ENCODE assay signal across 10 cellular contexts in genomic region chr18:79567481-79568147, GRCh38.
A peak's percentile ranks its signal among the peaks of the same experiment; 100 is the strongest.
DNase-seq lines count a peak whose midpoint lies in the region; ATAC-seq, FAIRE-seq and TF ChIP-seq lines count a peak whose summit lies in the region.
"Had no signal": no experiment of that assay in that cellular context is flagged by ENCODE, and none has a peak within 500 bp of the region (broad histone marks: within the 10 kb centered on the region; RNA-seq: fewer than 3 reads in every experiment).

No MANE protein-coding gene starts in this region.

- H4K5ac ChIP-seq in H1 (ENCODE audit: insufficient read length, low read depth, low read length) = no peak overlapping the region

- TF ChIP-seq POLR2A in H1 (IDR thresholded peaks at IDR 0.05; ENCODE audit: control extremely low read depth in 1 of 2, low read depth in 2 of 2, low read length in 2 of 2) = no peak

- no peak for TF ChIP-seq EP300 in H1 (IDR thresholded peaks at IDR 0.05; ENCODE audit: borderline replicate concordance in 1 of 2, low read depth in 2 of 2, low read length in 2 of 2)

- H3K56ac ChIP-seq in H1 (replicated peaks; ENCODE audit: insufficient read length, low read depth, low read length) = no peak overlapping the region

- no peak for FAIRE-seq in H1 (lab: Jason Lieb, UNC)

- 0 out of 2 replicates have a peak overlapping the region, but pooled peaks have one; percentile 3 for H2BK20ac ChIP-seq in H1 (ENCODE audit: low read length)

- H3K4ac ChIP-seq in H1 (replicated peaks; ENCODE audit: insufficient read length, low read depth, low read length) = no peak overlapping the region

- H3K79me2 ChIP-seq in H1 (ENCODE audit: control insufficient read depth in 1 of 2, insufficient read depth in 2 of 2, low read length in 2 of 2) = no peaks in the 10 kb centered on the region

- intact Hi-C loops in Right ventricle myocardium inferior (cut with DNase I) = no loop called here
- intact Hi-C loops in cardiac septum (cut with DNase I) = no loop called here
- intact Hi-C loops in lower lobe of right lung (cut with DNase I) = no loop called here

- peaks cover 0 to 4% of the 10 kb centered on the region in 2 experiments; a peak in 2 of 4 replicates for H3K9me3 ChIP-seq in H1 (ENCODE audit: insufficient read depth in 2 of 2, low read depth in 1 of 2, low read length in 1 of 2)
- H3K9me3 ChIP-seq in lower lobe of right lung = peaks cover 8% of the 10 kb centered on the region
- H3K9me3 ChIP-seq: ovary had no signal

- peaks cover 0 to 10% (median 6%) of the 10 kb centered on the region in 4 experiments; a peak in 4 of 7 replicates for H3K4me1 ChIP-seq in H1 (replicated peaks in 1 of 4; ENCODE audit: control insufficient read depth in 3 of 4, insufficient read depth in 4 of 4, low read length in 3 of 4)
- H3K4me1 ChIP-seq in lower lobe of right lung = peaks cover 3% of the 10 kb centered on the region

- DNase-seq in Right ventricle myocardium inferior (ENCODE audit: missing footprints) (peak; percentile 64), cardiac septum (ENCODE audit: low spot score) (no peak), H1 (ENCODE audit: low read depth in 1 of 2, low spot score in 2 of 2) (peak in 1 of 2 experiments; percentile 53), lower lobe of right lung (peak; percentile 47), globus pallidus (ENCODE audit: low spot score) (no peak), COLO829 (ENCODE audit: low spot score) (no peak), anterior cingulate cortex (lab: John Stamatoyannopoulos, UW) (no peak)
- no peak for DNase-seq in activated CD4-positive, CD25-positive, alpha-beta regulatory T cell treated with anti-CD3 and anti-CD28 coated beads, Interleukin-2, amount 50 U/mL, for 72 hours
- DNase-seq: activated T-cell treated with anti-CD3 and anti-CD28 coated beads, Interleukin-2, amount 50 U/mL, for 24 hours had no signal

- H2AFZ ChIP-seq in H1 (ENCODE audit: low read length) = peak overlapping the region; percentile 99

- peak overlapping the region; percentile 23 to 49; a peak in 3 of 4 replicates for H3K4me2 ChIP-seq in H1 (ENCODE audit: insufficient read depth in 1 of 2, low read depth in 2 of 2, low read length in 2 of 2)

- peak overlapping the region; percentile 22; the same call in 1 of the 2 replicates for H2BK5ac ChIP-seq in H1 (ENCODE audit: low read depth, low read length)

- CTCF ChIA-PET in H1 (lab: Charles Lee; ENCODE audit: partially characterized antibody) = interaction anchor here (0.9 to 1.9 kb wide), 4 partner anchors 10 to 187 kb away, joined by 3 to 7 read pairs (median 4); no protein-coding TSS in a partner anchor

- POLR2A ChIA-PET in H1 (lab: Charles Lee; ENCODE audit: partially characterized antibody) = interaction anchor here (0.7 kb wide), 1 partner anchor 49 kb away, joined by 3 read pairs; no protein-coding TSS in a partner anchor

- no peak overlapping the region for H3K14ac ChIP-seq in H1 (ENCODE audit: insufficient read length)

- no peaks in the 10 kb centered on the region for H3K23me2 ChIP-seq in H1 (ENCODE audit: low read depth, low read length)

- peak overlapping the region; percentile 77; the same call in 1 of the 2 replicates for H2BK12ac ChIP-seq in H1 (ENCODE audit: low read depth, low read length)

- no peaks in the 10 kb centered on the region for H3K79me1 ChIP-seq in H1 (ENCODE audit: low read depth, low read length)

- no peak for TF ChIP-seq RAD21 in H1 (IDR thresholded peaks at IDR 0.05 in 1 of 2, conservative IDR thresholded peaks at IDR 0.05 in 1 of 2; ENCODE audit: low read depth in 2 of 2, low read length in 2 of 2)

- H3K27me3 ChIP-seq in H1 (replicated peaks in 1 of 4; ENCODE audit: control insufficient read depth in 3 of 4, extremely low read depth in 1 of 4, insufficient read depth in 3 of 4, low read length in 3 of 4) = no peaks in the 10 kb centered on the region; a peak in 1 of 7 replicates
- H3K27me3 ChIP-seq in lower lobe of right lung (ENCODE audit: low read depth) = no peaks in the 10 kb centered on the region
- H3K27me3 ChIP-seq: ovary had no signal

- 0 out of 2 replicates have a peak overlapping the region, but pooled peaks have one; percentile 5 for H2BK15ac ChIP-seq in H1 (ENCODE audit: low read length)

- peak; percentile 90 for ATAC-seq in Right ventricle myocardium inferior
- peak in 1 of 2 donors; percentile 53 for ATAC-seq in lower lobe of right lung

- H4K8ac ChIP-seq in H1 (ENCODE audit: extremely low read depth, insufficient read depth, low read length) = peak overlapping the region; percentile 29

- H3K23ac ChIP-seq in H1 (ENCODE audit: insufficient read length) = no peak overlapping the region

- H4K91ac ChIP-seq in H1 (replicated peaks; ENCODE audit: insufficient read length, low read length) = peak overlapping the region; percentile 0

- H2AK5ac ChIP-seq in H1 (ENCODE audit: low read depth, low read length) = no peak overlapping the region

- no peak overlapping the region for H2BK120ac ChIP-seq in H1 (replicated peaks; ENCODE audit: low read depth, low read length)

- whole genome bisulfite sequencing in H1 (ENCODE audit: extremely low coverage in 1 of 2, insufficient coverage in 1 of 2, insufficient read length in 1 of 2, insufficient replicate concordance in 2 of 2, low coverage in 1 of 2, low lambda C conversion rate in 2 of 2, missing lambda C conversion rate in 1 of 2), 2 experiments = 44% methylated on average over 28 of the region's 28 CpGs; no CpG with 5 or more reads in 1 of the 2 experiments

- H4K20me1 ChIP-seq in H1 (replicated peaks in 1 of 2; ENCODE audit: control insufficient read depth in 1 of 2, insufficient read depth in 2 of 2, low read length in 2 of 2) = no peaks in the 10 kb centered on the region

- no peak overlapping the region; a peak in 1 of 8 replicates for H3K4me3 ChIP-seq in H1 (ENCODE audit: extremely low read depth in 1 of 4, insufficient read depth in 2 of 4, low read depth in 3 of 4, low read length in 4 of 4)
- H3K4me3 ChIP-seq in lower lobe of right lung = no peak overlapping the region
- H3K4me3 ChIP-seq: ovary had no signal

- TF ChIP-seq CTCF in H1 (IDR thresholded peaks at IDR 0.05; ENCODE audit: control extremely low read depth in 1 of 3, insufficient read depth in 1 of 3, low read depth in 1 of 3, low read length in 3 of 3) (no peak), lower lobe of right lung (IDR thresholded peaks at IDR 0.05) (no peak)

- H3K36me3 ChIP-seq in H1 (ENCODE audit: control insufficient read depth in 2 of 4, insufficient read depth in 4 of 4, low read length in 3 of 4) = no peaks in the 10 kb centered on the region
- no peaks in the 10 kb centered on the region for H3K36me3 ChIP-seq in lower lobe of right lung
- H3K36me3 ChIP-seq: ovary had no signal

- peak overlapping the region; percentile 84 for H3K18ac ChIP-seq in H1 (ENCODE audit: extremely low read depth, low read length)

- H3K9ac ChIP-seq in H1 (replicated peaks in 1 of 4; ENCODE audit: extremely low read depth in 1 of 4, low read depth in 3 of 4, low read length in 3 of 4) = no peak overlapping the region

- H3K27ac ChIP-seq in H1 (ENCODE audit: low read depth, low read length) (0 out of 2 replicates have a peak overlapping the region, but pooled peaks have one; percentile 40), lower lobe of right lung (no peak overlapping the region)
- H3K27ac ChIP-seq: ovary had no signal

TF ChIP-seq in H1, 55 proteins besides CTCF, POLR2A, EP300 and RAD21 (continues in another document):
- TF ChIP-seq RXRA (IDR thresholded peaks at IDR 0.05; ENCODE audit: insufficient read depth, low read depth, low read length) (no peak), ASH2L (IDR thresholded peaks at IDR 0.05; ENCODE audit: low read length) (peak; percentile 68), NANOG (IDR thresholded peaks at IDR 0.05; ENCODE audit: insufficient read depth, low read depth, low read length, poor library complexity, severe bottlenecking) (no peak), POLR2AphosphoS5 (IDR thresholded peaks at IDR 0.05; ENCODE audit: low read depth, low read length) (peak; percentile 18; the same call in 1 of the 2 replicates), SUZ12 (IDR thresholded peaks at IDR 0.05; ENCODE audit: low read length) (no peak), MAFK (IDR thresholded peaks at IDR 0.05; ENCODE audit: low read depth, low read length) (no peak), HDAC6 (IDR thresholded peaks at IDR 0.05; ENCODE audit: low read depth, low read length) (no peak), YY1 (IDR thresholded peaks at IDR 0.05; ENCODE audit: low read depth, low read length) (0 out of 2 replicates have a peak, but pooled peaks have one; percentile 12), ATF2 (IDR thresholded peaks at IDR 0.05; ENCODE audit: low read length) (peak; percentile 73), MAX (IDR thresholded peaks at IDR 0.05) (no peak), CREB1 (IDR thresholded peaks at IDR 0.05) (peak; percentile 43), SIN3A (conservative IDR thresholded peaks at IDR 0.05 in 1 of 2, IDR thresholded peaks at IDR 0.05 in 1 of 2; ENCODE audit: low read depth in 1 of 2, low read length in 2 of 2) (no peak), SP1 (IDR thresholded peaks at IDR 0.05; ENCODE audit: low read depth, low read length) (0 out of 2 replicates have a peak, but pooled peaks have one; percentile 10), KDM4A (IDR thresholded peaks at IDR 0.05; ENCODE audit: low read depth, low read length, severe bottlenecking) (no peak), USF2 (IDR thresholded peaks at IDR 0.05; ENCODE audit: low read length) (no peak), NRF1 (IDR thresholded peaks at IDR 0.05; ENCODE audit: low read depth, low read length) (no peak)

Comparison
In these comparisons a context has a peak if more than half of its experiments do, and no peak if none do; other contexts are left out.
1. DNase-seq: peak in Right ventricle myocardium inferior (single experiment) and lower lobe of right lung (single experiment); none in cardiac septum (single experiment), globus pallidus (single experiment), activated CD4-positive, CD25-positive, alpha-beta regulatory T cell treated with anti-CD3 and anti-CD28 coated beads, Interleukin-2, amount 50 U/mL, for 72 hours (single experiment), COLO829 (single experiment) and anterior cingulate cortex (0 of 58).